ENCODE assay signal across 1 cellular context in genomic region chr6:45045253-45045601, GRCh38.
TF ChIP-seq lines count a peak whose summit lies in the region.

No MANE protein-coding gene starts in this region.

TF ChIP-seq in HCT116, 20 proteins besides CTCF, POLR2A, EP300 and RAD21 (continued from another document):
- TF ChIP-seq MAX (IDR thresholded peaks at IDR 0.05) (no peak), SP1 (IDR thresholded peaks at IDR 0.05; ENCODE audit: low read depth) (no peak)
